Comparison of ENCODE assay signal across 27 cellular contexts in genomic region chr13:105874808-105875207, GRCh38.
DNase-seq lines count a peak whose midpoint lies in the region; FAIRE-seq and TF ChIP-seq lines count a peak whose summit lies in the region.
"Had no signal": no experiment of that assay in that cellular context is flagged by ENCODE, and none has a peak within 500 bp of the region (broad histone marks: within the 10 kb centered on the region; RNA-seq: fewer than 3 reads in every experiment).

No MANE protein-coding gene starts in this region.

- DNase-seq in hepatocyte (ENCODE audit: low spot score) = peak; percentile 8
- no peak for DNase-seq in mesendoderm
- DNase-seq in small intestine = peak; percentile 43
- no peak for DNase-seq in Ammon's horn (ENCODE audit: low spot score)
- no peak for DNase-seq in NCI-H774 (lab: John Stamatoyannopoulos, UW)
- no peak for DNase-seq in WERI-Rb-1
- DNase-seq: 8988T; ACHN; AML-193; BE2C; C1 segment of cervical spinal cord; CD4-positive, alpha-beta memory T cell; CD4-positive, CD25-positive, alpha-beta regulatory T cell; CD8-positive, alpha-beta memory T cell; COR-L47; DMS 273 treated with DMSO at 0.1 percent for 48 hours; DMS153; DMS53; DMS79; DND-41; EL; GDM1 had no signal

- H3K56ac ChIP-seq in mesendoderm (ENCODE audit: low read length) = no peak overlapping the region

- TF ChIP-seq CTCF in hepatocyte (IDR thresholded peaks at IDR 0.05; ENCODE audit: poor library complexity) (no peak), WERI-Rb-1 (IDR thresholded peaks at IDR 0.05; ENCODE audit: low read depth, low read length) (no peak)

- H3K27ac ChIP-seq in hepatocyte = no peak overlapping the region
- H3K27ac ChIP-seq in mesendoderm (ENCODE audit: low read depth, low read length) = no peak overlapping the region
- no peak overlapping the region for H3K27ac ChIP-seq in small intestine (ENCODE audit: low read depth in 1 of 2, low read length in 1 of 2)
- no peak overlapping the region for H3K27ac ChIP-seq in WERI-Rb-1
- H3K27ac ChIP-seq: BLaER1 had no signal

- no peak overlapping the region for H2AK5ac ChIP-seq in mesendoderm (ENCODE audit: low read length)

- H3K79me1 ChIP-seq in mesendoderm (ENCODE audit: low read length) = no peaks in the 10 kb centered on the region

- no peaks in the 10 kb centered on the region for H3K9me3 ChIP-seq in hepatocyte (ENCODE audit: low read depth)
- H3K9me3 ChIP-seq in small intestine (ENCODE audit: control insufficient read depth, low read depth) = no peaks in the 10 kb centered on the region
- no peaks in the 10 kb centered on the region for H3K9me3 ChIP-seq in WERI-Rb-1 (ENCODE audit: severe bottlenecking)
- H3K9me3 ChIP-seq: BE2C, BLaER1 had no signal

- H3K4me3 ChIP-seq in hepatocyte (no peak overlapping the region), mesendoderm (ENCODE audit: low read length) (no peak overlapping the region), small intestine (ENCODE audit: low read depth in 1 of 2, low read length in 2 of 2) (no peak overlapping the region), WERI-Rb-1 (ENCODE audit: low read depth, low read length) (no peak overlapping the region)
- H3K4me3 ChIP-seq: BLaER1, GM12878 had no signal

- no peak overlapping the region for H3K18ac ChIP-seq in mesendoderm (ENCODE audit: low read length)

- H3K27me3 ChIP-seq in hepatocyte = no peaks in the 10 kb centered on the region
- no peaks in the 10 kb centered on the region for H3K27me3 ChIP-seq in mesendoderm (ENCODE audit: insufficient read depth, low read length, poor library complexity)
- H3K27me3 ChIP-seq in small intestine (ENCODE audit: control insufficient read depth in 2 of 2, insufficient read depth in 2 of 2, low read length in 2 of 2) = no peaks in the 10 kb centered on the region
- H3K27me3 ChIP-seq in WERI-Rb-1 (ENCODE audit: insufficient read depth, low read depth, severe bottlenecking) = no peaks in the 10 kb centered on the region
- H3K27me3 ChIP-seq: BE2C, BLaER1 had no signal

- H3K79me2 ChIP-seq in hepatocyte (no peaks in the 10 kb centered on the region), mesendoderm (ENCODE audit: control insufficient read depth, insufficient read depth, low read length) (no peaks in the 10 kb centered on the region)

- no peak overlapping the region for H4K8ac ChIP-seq in mesendoderm (ENCODE audit: low read depth, low read length)

- no peak overlapping the region for H4K5ac ChIP-seq in mesendoderm (ENCODE audit: low read length)

- H2BK15ac ChIP-seq in mesendoderm (replicated peaks; ENCODE audit: low read depth) = peak overlapping the region; percentile 3

- H3K9ac ChIP-seq in mesendoderm (ENCODE audit: low read length) = no peak overlapping the region
- H3K9ac ChIP-seq: BLaER1 had no signal

- H2BK120ac ChIP-seq in mesendoderm (ENCODE audit: low read depth, low read length) = no peak overlapping the region

- H3K4ac ChIP-seq in mesendoderm (ENCODE audit: low read depth, low read length) = no peak overlapping the region

- H3K9me2 ChIP-seq in hepatocyte (replicated peaks; ENCODE audit: insufficient read depth) = no peaks in the 10 kb centered on the region

- H3K4me1 ChIP-seq in hepatocyte (ENCODE audit: insufficient read depth) (no peaks in the 10 kb centered on the region), mesendoderm (ENCODE audit: control insufficient read depth, low read depth, low read length) (peaks cover 6% of the 10 kb centered on the region), small intestine (ENCODE audit: control insufficient read depth in 2 of 2, insufficient read depth in 1 of 2, low read depth in 1 of 2, low read length in 1 of 2) (no peaks in the 10 kb centered on the region)
- H3K4me1 ChIP-seq: BE2C, BLaER1 had no signal

- no peak overlapping the region for H2BK5ac ChIP-seq in mesendoderm (ENCODE audit: low read length)

- H3K36me3 ChIP-seq in hepatocyte (replicated peaks; ENCODE audit: insufficient read depth, low read depth) (no peaks in the 10 kb centered on the region), mesendoderm (ENCODE audit: control insufficient read depth, insufficient read depth, low read length) (no peaks in the 10 kb centered on the region), small intestine (ENCODE audit: control insufficient read depth in 2 of 2, insufficient read depth in 2 of 2, low read length in 2 of 2) (no peaks in the 10 kb centered on the region), WERI-Rb-1 (no peaks in the 10 kb centered on the region)
- H3K36me3 ChIP-seq: BE2C, BLaER1 had no signal

- FAIRE-seq in small intestine (lab: Jason Lieb, UNC) = no peak
- FAIRE-seq: A204.1, GM12878, GM12892, GM18507 had no signal

- no peaks in the 10 kb centered on the region for H4K20me1 ChIP-seq in hepatocyte (ENCODE audit: insufficient read depth, poor library complexity, severe bottlenecking)
- H4K20me1 ChIP-seq: BLaER1 had no signal

- no peak overlapping the region for H3K23ac ChIP-seq in mesendoderm (ENCODE audit: low read length)

- H3K4me2 ChIP-seq in hepatocyte (no peak overlapping the region), mesendoderm (ENCODE audit: low read length) (no peak overlapping the region)
- H3K4me2 ChIP-seq: BLaER1 had no signal

- no peak overlapping the region for H2AFZ ChIP-seq in hepatocyte

Comparison
In these comparisons a context has a peak if more than half of its experiments do, and no peak if none do; other contexts are left out.
1. DNase-seq: peak in hepatocyte (single experiment) and small intestine (single experiment); none in mesendoderm (single experiment), Ammon's horn (single experiment), NCI-H774 (single experiment) and WERI-Rb-1 (single experiment).